In the genomic region with DNA sequence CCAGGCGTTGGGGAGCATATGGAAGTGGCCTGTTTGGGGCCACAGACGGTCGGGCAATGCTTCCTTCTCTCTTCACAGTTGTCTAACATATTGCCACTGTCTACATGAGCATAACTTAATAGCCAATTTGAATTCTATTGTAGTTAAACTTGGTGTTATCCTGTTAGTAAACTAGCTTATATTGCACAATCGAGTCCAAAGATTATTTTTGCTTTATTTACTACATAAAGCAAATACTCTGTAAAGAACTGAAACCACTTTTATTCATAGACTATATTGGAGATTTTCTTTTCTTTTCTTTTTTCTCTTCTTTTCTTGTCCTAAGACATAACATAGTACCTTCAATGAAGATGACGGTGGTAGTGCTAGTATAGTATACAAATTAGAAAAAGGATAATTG, we compare ENCODE assay signal across 23 cellular contexts.
"Had no signal": no experiment of that assay in that cellular context is flagged by ENCODE, and none has a peak within 500 bp of the region (broad histone marks: within the 10 kb centered on the region; RNA-seq: fewer than 3 reads in every experiment).

No MANE protein-coding gene starts in this region.

- H3K4me2 ChIP-seq: smooth muscle cell had no signal

- H3K4me3 ChIP-seq: esophagus squamous epithelium, left lung, lower lobe of right lung, ovary, smooth muscle cell, thyroid gland, vagina had no signal

- H3K36me3 ChIP-seq: esophagus squamous epithelium, left lung, lower lobe of right lung, ovary, thyroid gland, vagina had no signal

- DNase-seq: cortex of kidney; effector memory CD8-positive, alpha-beta T cell; erythroblast; esophagus squamous epithelium; foreskin melanocyte; kidney; left lung; lower lobe of right lung; natural killer cell; occipital lobe; ovary; retina; stimulated activated CD4-positive, alpha-beta T cell treated with anti-CD3 and anti-CD28 coated beads, Interleukin-12 subunit alpha, Interleukin-12 subunit beta, amount 100 ng/mL, for 4 hours; stimulated activated CD4-positive, alpha-beta T cell treated with anti-CD3 and anti-CD28 coated beads, Interleukin-1b, Interleukin-23, amount 100 ng/mL, for 48 hours; stimulated activated CD4-positive, alpha-beta T cell treated with anti-CD3 and anti-CD28 coated beads, Interleukin-4, amount 100 ng/mL, for 1 hour; stimulated activated CD8-positive, alpha-beta memory T cell treated with anti-CD3 and anti-CD28 coated beads, Interleukin-4, amount 100 ng/mL, for 48 hours; stimulated activated naive CD4-positive, alpha-beta T cell; stimulated activated naive CD8-positive, alpha-beta T cell treated with anti-CD3 and anti-CD28 coated beads, Interleukin-15, amount 100 ng/mL, for 72 hours; thyroid gland; trophoblast cell had no signal

- H3K4me1 ChIP-seq: esophagus squamous epithelium, left lung, lower lobe of right lung, thyroid gland, vagina had no signal

- H3K27ac Mint-ChIP-seq: effector memory CD8-positive, alpha-beta T cell; natural killer cell; stimulated activated naive CD8-positive, alpha-beta T cell treated with anti-CD3 and anti-CD28 coated beads, Interleukin-15, amount 100 ng/mL, for 72 hours had no signal

- ATAC-seq: effector memory CD8-positive, alpha-beta T cell; left lung; lower lobe of right lung; natural killer cell; sciatic nerve; stimulated activated naive CD8-positive, alpha-beta T cell treated with anti-CD3 and anti-CD28 coated beads, Interleukin-15, amount 100 ng/mL, for 72 hours had no signal

- H3K27me3 ChIP-seq: esophagus squamous epithelium, left lung, ovary, thyroid gland, vagina had no signal

- H3K27ac ChIP-seq: esophagus squamous epithelium, left lung, lower lobe of right lung, ovary, thyroid gland, vagina had no signal

- H3K4me1 Mint-ChIP-seq: natural killer cell; stimulated activated naive CD8-positive, alpha-beta T cell treated with anti-CD3 and anti-CD28 coated beads, Interleukin-15, amount 100 ng/mL, for 72 hours had no signal

- H3K9me3 ChIP-seq: ovary, thyroid gland, vagina had no signal

- H3K4me3 Mint-ChIP-seq: effector memory CD8-positive, alpha-beta T cell; natural killer cell; stimulated activated naive CD8-positive, alpha-beta T cell treated with anti-CD3 and anti-CD28 coated beads, Interleukin-15, amount 100 ng/mL, for 72 hours had no signal

- H3K36me3 Mint-ChIP-seq: natural killer cell had no signal
